10 cellular contexts compared by ENCODE assay signal in genomic region chr4:80007745-80008149, GRCh38.
A peak's percentile ranks its signal among the peaks of the same experiment; 100 is the strongest.
DNase-seq lines count a peak whose midpoint lies in the region; ATAC-seq lines count a peak whose summit lies in the region.
"Had no signal": no experiment of that assay in that cellular context is flagged by ENCODE, and none has a peak within 500 bp of the region (broad histone marks: within the 10 kb centered on the region; RNA-seq: fewer than 3 reads in every experiment).

No MANE protein-coding gene starts in this region.

- H3K4me1 Mint-ChIP-seq in activated T-cell treated with anti-CD3 and anti-CD28 coated beads, Interleukin-2, amount 50 U/mL, for 4 hours (ENCODE audit: low read depth) = peaks cover 50% of the 10 kb centered on the region

- no peak for DNase-seq in activated T-cell treated with anti-CD3 and anti-CD28 coated beads, Interleukin-2, amount 50 U/mL, for 4 hours
- no peak for DNase-seq in activated T-cell treated with anti-CD3 and anti-CD28 coated beads, Interleukin-2, amount 50 U/mL, for 1 hour
- DNase-seq in SK-N-MC (ENCODE audit: low read depth, low spot score) = no peak
- DNase-seq in stimulated activated naive CD8-positive, alpha-beta T cell treated with anti-CD3 and anti-CD28 coated beads, Interleukin-15, Interleukin-2, amounts not matched to agents 100 U/mL and 50 U/mL, for 24 hours = no peak
- DNase-seq in AG08396 (ENCODE audit: low spot score) = no peak
- no peak for DNase-seq in C1 segment of cervical spinal cord (lab: John Stamatoyannopoulos, UW)
- no peak for DNase-seq in NCI-H2029 (lab: John Stamatoyannopoulos, UW)
- DNase-seq: NCI-H526 treated with DMSO at 0.1 percent for 48 hours, occipital lobe had no signal

- no peak overlapping the region for H3K4me3 Mint-ChIP-seq in activated T-cell treated with anti-CD3 and anti-CD28 coated beads, Interleukin-2, amount 50 U/mL, for 4 hours

- H3K27ac ChIP-seq in SK-N-MC = peak overlapping the region; percentile 94

- no peaks in the 10 kb centered on the region for H3K27me3 Mint-ChIP-seq in activated T-cell treated with anti-CD3 and anti-CD28 coated beads, Interleukin-2, amount 50 U/mL, for 4 hours (ENCODE audit: low read depth)

- H3K36me3 ChIP-seq in SK-N-MC (ENCODE audit: insufficient read depth, low read length) = peaks cover 9% of the 10 kb centered on the region

- H3K9ac ChIP-seq in SK-N-MC (ENCODE audit: insufficient read length) = peak overlapping the region; percentile 47

- H3K9me3 Mint-ChIP-seq in activated T-cell treated with anti-CD3 and anti-CD28 coated beads, Interleukin-2, amount 50 U/mL, for 4 hours = peaks cover 12% of the 10 kb centered on the region

- peak; percentile 70 to 77 for ATAC-seq in activated T-cell treated with anti-CD3 and anti-CD28 coated beads, Interleukin-2, amount 50 U/mL, for 4 hours
- ATAC-seq in HG02870 (IDR thresholded peaks at IDR 0.05; ENCODE audit: unreplicated experiment) = peak; percentile 88
- peak; percentile 75 for ATAC-seq in stimulated activated naive CD8-positive, alpha-beta T cell treated with anti-CD3 and anti-CD28 coated beads, Interleukin-15, Interleukin-2, amounts not matched to agents 100 U/mL and 50 U/mL, for 24 hours

- peaks cover 39% of the 10 kb centered on the region for H3K36me3 Mint-ChIP-seq in activated T-cell treated with anti-CD3 and anti-CD28 coated beads, Interleukin-2, amount 50 U/mL, for 4 hours (ENCODE audit: insufficient read depth)

- H3K9me3 ChIP-seq in SK-N-MC (ENCODE audit: low read depth, low read length) = no peaks in the 10 kb centered on the region

- H3K4me3 ChIP-seq in SK-N-MC = peak overlapping the region; percentile 64
